ENCODE assay signal across 1 cellular context in genomic region chr17:68255151-68255550, GRCh38.
TF ChIP-seq lines count a peak whose summit lies in the region.

No MANE protein-coding gene starts in this region.

TF ChIP-seq in liver, 16 proteins besides CTCF, POLR2A, EP300 and RAD21 (continued from another document):
- TF ChIP-seq MAX (IDR thresholded peaks at IDR 0.05) (no peak), FOXA2 (IDR thresholded peaks at IDR 0.05) (no peak), REST (IDR thresholded peaks at IDR 0.05) (no peak), FOXA1 (IDR thresholded peaks at IDR 0.05) (no peak), RXRA (IDR thresholded peaks at IDR 0.05) (no peak), NR2F2 (IDR thresholded peaks at IDR 0.05) (no peak), SP1 (IDR thresholded peaks at IDR 0.05) (no peak), HNF4A (conservative IDR thresholded peaks at IDR 0.05) (no peak)
